37 cellular contexts compared by ENCODE assay signal in the genomic region with DNA sequence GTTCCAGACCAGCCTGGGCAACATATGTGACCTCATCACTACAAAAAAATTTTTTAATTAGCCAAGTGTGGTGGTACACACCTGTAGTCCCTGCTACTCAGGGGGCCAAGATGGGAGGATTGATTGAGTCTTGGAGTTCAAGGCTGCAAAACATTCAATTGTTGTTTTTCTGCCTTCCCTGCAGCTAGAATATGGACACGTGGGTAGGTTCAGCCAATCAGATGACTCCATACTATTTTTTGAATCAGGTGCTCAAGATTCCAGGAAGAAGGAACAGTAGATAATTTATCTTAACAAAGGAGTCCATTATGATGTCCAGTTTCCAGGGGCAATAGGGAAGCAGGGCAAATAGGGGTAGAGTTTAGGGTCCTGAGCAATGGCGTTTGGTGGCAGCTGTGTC. TPM values are rescaled to one million over a fixed set of nuclear protein-coding genes. Genes with fewer than 3 reads are reported as not detected.
"Had no signal": no experiment of that assay in that cellular context is flagged by ENCODE, and none has a peak within 500 bp of the region (broad histone marks: within the 10 kb centered on the region; RNA-seq: fewer than 3 reads in every experiment).

No MANE protein-coding gene starts in this region.

- H3K9me3 ChIP-seq: esophagus muscularis mucosa, gastrocnemius medialis, heart left ventricle had no signal

- H3K36me3 Mint-ChIP-seq: activated naive CD8-positive, alpha-beta T cell had no signal

- H3K4me3 ChIP-seq: esophagus muscularis mucosa, gastrocnemius medialis, heart left ventricle had no signal

- H3K27ac Mint-ChIP-seq: activated B cell treated with CpG ODN at 0.5 μM for 24 hours; activated CD8-positive, alpha-beta T cell treated with anti-CD3 and anti-CD28 coated beads for 36 hours; activated naive CD8-positive, alpha-beta T cell; activated T-helper 17 cell treated with anti-CD3 and anti-CD28 coated beads, Interleukin-2, amount 50 U/mL, for 72 hours; effector memory CD8-positive, alpha-beta T cell; T-helper 2 cell treated with Interferon-gamma antibody and Interleukin-4, amounts not matched to agents 5 μg/mL and 100 μg/mL, for 36 hours had no signal

- H3K4me3 Mint-ChIP-seq: activated B cell treated with CpG ODN at 0.5 μM for 24 hours; activated CD8-positive, alpha-beta T cell treated with anti-CD3 and anti-CD28 coated beads for 36 hours; activated naive CD8-positive, alpha-beta T cell; activated T-cell treated with anti-CD3 and anti-CD28 coated beads, Interleukin-2, amount 50 U/mL, for 4 hours; activated T-helper 17 cell treated with anti-CD3 and anti-CD28 coated beads, Interleukin-2, amount 50 U/mL, for 72 hours; central memory CD8-positive, alpha-beta T cell; effector memory CD8-positive, alpha-beta T cell; T-helper 2 cell treated with Interferon-gamma antibody and Interleukin-4, amounts not matched to agents 5 μg/mL and 100 μg/mL, for 36 hours had no signal

- ATAC-seq: activated CD4-positive, CD25-positive, alpha-beta regulatory T cell treated with anti-CD3 and anti-CD28 coated beads, Interleukin-2, amount 50 U/mL, for 24 hours; activated CD8-positive, alpha-beta T cell treated with anti-CD3 and anti-CD28 coated beads for 36 hours; activated T-cell treated with anti-CD3 and anti-CD28 coated beads, Interleukin-2, amount 50 U/mL, for 4 hours; activated T-helper 17 cell treated with anti-CD3 and anti-CD28 coated beads, Interleukin-2, amount 50 U/mL, for 72 hours; effector memory CD8-positive, alpha-beta T cell; foreskin keratinocyte; gastrocnemius medialis; heart left ventricle had no signal

- H3K27ac ChIP-seq: brain microvascular endothelial cell, esophagus muscularis mucosa, foreskin keratinocyte, gastrocnemius medialis, heart left ventricle, WERI-Rb-1 had no signal

- FAIRE-seq: astrocyte, bronchial epithelial cell, colon had no signal

- DNase-seq: activated B cell treated with CpG ODN at 0.5 μM for 24 hours; activated CD4-positive, alpha-beta T cell treated with anti-CD3 and anti-CD28 coated beads for 48 hours; activated CD4-positive, alpha-beta T cell treated with anti-CD3 and anti-CD28 coated beads, Interleukin-2, amount 50 U/mL, for 1 hour; activated CD4-positive, alpha-beta T cell treated with anti-CD3 and anti-CD28 coated beads, Interleukin-2, amount 50 U/mL, for 48 hours; activated CD8-positive, alpha-beta memory T cell treated with anti-CD3 and anti-CD28 coated beads for 24 hours; activated CD8-positive, alpha-beta T cell treated with anti-CD3 and anti-CD28 coated beads for 36 hours; activated effector memory CD4-positive, alpha-beta T cell treated with Interleukin-2 at 50 U/mL for 16 hours; activated gamma-delta T cell treated with Interleukin-2 at 50 U/mL for 16 hours; activated naive CD4-positive, alpha-beta T cell treated with anti-CD3 and anti-CD28 coated beads, Interleukin-2, amount 50 U/mL, for 16 hours; activated naive CD4-positive, alpha-beta T cell treated with Interleukin-2 at 50 U/mL for 16 hours; activated T-cell treated with anti-CD3 and anti-CD28 coated beads, Interleukin-2, amount 50 U/mL, for 4 hours; amniotic stem cell; anterior cingulate cortex; brain microvascular endothelial cell; cortex of kidney; dermis blood vessel endothelial cell; effector CD4-positive, alpha-beta T cell; effector memory CD8-positive, alpha-beta T cell; erythroblast; foreskin keratinocyte; gastrocnemius medialis; glutamatergic neuron; heart left ventricle; T1000; WERI-Rb-1 had no signal

- H3K4me1 ChIP-seq: esophagus muscularis mucosa, foreskin keratinocyte, gastrocnemius medialis, heart left ventricle had no signal

- H3K27me3 ChIP-seq: brain microvascular endothelial cell, foreskin keratinocyte, gastrocnemius medialis had no signal

- H3K4me1 Mint-ChIP-seq: activated B cell treated with CpG ODN at 0.5 μM for 24 hours; activated T-helper 17 cell treated with anti-CD3 and anti-CD28 coated beads, Interleukin-2, amount 50 U/mL, for 72 hours; central memory CD8-positive, alpha-beta T cell had no signal

- H3K9me3 Mint-ChIP-seq: activated B cell treated with CpG ODN at 0.5 μM for 24 hours; activated CD8-positive, alpha-beta T cell treated with anti-CD3 and anti-CD28 coated beads for 36 hours; activated T-cell treated with anti-CD3 and anti-CD28 coated beads, Interleukin-2, amount 50 U/mL, for 4 hours; activated T-helper 17 cell treated with anti-CD3 and anti-CD28 coated beads, Interleukin-2, amount 50 U/mL, for 72 hours; T-helper 2 cell treated with Interferon-gamma antibody and Interleukin-4, amounts not matched to agents 5 μg/mL and 100 μg/mL, for 36 hours had no signal

RNA-seq across cellular contexts. Expression of a gene that starts 2.4 kb away (rescaled TPM):
- total RNA-seq: activated B cell treated with CpG ODN at 0.5 μM for 24 hours; activated CD8-positive, alpha-beta T cell treated with anti-CD3 and anti-CD28 coated beads for 36 hours; activated T-cell treated with anti-CD3 and anti-CD28 coated beads, Interleukin-2, amount 50 U/mL, for 4 hours; activated T-helper 17 cell treated with anti-CD3 and anti-CD28 coated beads, Interleukin-2, amount 50 U/mL, for 72 hours; astrocyte; bronchial epithelial cell; cardiac septum; chondrocyte; dermis blood vessel endothelial cell; foreskin keratinocyte; gastrocnemius medialis; heart left ventricle had no signal
- polyA plus RNA-seq: adipose tissue, foreskin keratinocyte, heart left ventricle had no signal

RNA-seq across cellular contexts. Expression of a gene that starts 13.2 kb away (rescaled TPM):
- total RNA-seq: activated B cell treated with CpG ODN at 0.5 μM for 24 hours; activated CD8-positive, alpha-beta T cell treated with anti-CD3 and anti-CD28 coated beads for 36 hours; activated T-cell treated with anti-CD3 and anti-CD28 coated beads, Interleukin-2, amount 50 U/mL, for 4 hours; activated T-helper 17 cell treated with anti-CD3 and anti-CD28 coated beads, Interleukin-2, amount 50 U/mL, for 72 hours; astrocyte; bronchial epithelial cell; cardiac septum; chondrocyte; dermis blood vessel endothelial cell; esophagus muscularis mucosa; foreskin keratinocyte; gastrocnemius medialis; heart left ventricle had no signal
- polyA plus RNA-seq: adipose tissue, foreskin keratinocyte, heart left ventricle had no signal

RNA-seq across cellular contexts. Expression of a gene that starts 24.4 kb away (rescaled TPM):
- total RNA-seq: activated B cell treated with CpG ODN at 0.5 μM for 24 hours; activated CD8-positive, alpha-beta T cell treated with anti-CD3 and anti-CD28 coated beads for 36 hours; activated T-cell treated with anti-CD3 and anti-CD28 coated beads, Interleukin-2, amount 50 U/mL, for 4 hours; activated T-helper 17 cell treated with anti-CD3 and anti-CD28 coated beads, Interleukin-2, amount 50 U/mL, for 72 hours; astrocyte; bronchial epithelial cell; cardiac septum; chondrocyte; dermis blood vessel endothelial cell; esophagus muscularis mucosa; foreskin keratinocyte; gastrocnemius medialis; heart left ventricle had no signal
- polyA plus RNA-seq: adipose tissue, foreskin keratinocyte, heart left ventricle had no signal

RNA-seq across cellular contexts. Expression of a gene that starts 47.6 kb away (rescaled TPM):
- total RNA-seq: activated B cell treated with CpG ODN at 0.5 μM for 24 hours; activated CD8-positive, alpha-beta T cell treated with anti-CD3 and anti-CD28 coated beads for 36 hours; activated T-cell treated with anti-CD3 and anti-CD28 coated beads, Interleukin-2, amount 50 U/mL, for 4 hours; activated T-helper 17 cell treated with anti-CD3 and anti-CD28 coated beads, Interleukin-2, amount 50 U/mL, for 72 hours; astrocyte; bronchial epithelial cell; cardiac septum; chondrocyte; dermis blood vessel endothelial cell; esophagus muscularis mucosa; foreskin keratinocyte; gastrocnemius medialis; heart left ventricle had no signal
- polyA plus RNA-seq: adipose tissue, foreskin keratinocyte, heart left ventricle had no signal
